8 cellular contexts compared by ENCODE assay signal in genomic region chr19:17292301-17293074, GRCh38. TPM values are rescaled to one million over a fixed set of nuclear protein-coding genes. Genes with fewer than 3 reads are reported as not detected.
A peak's percentile ranks its signal among the peaks of the same experiment; 100 is the strongest.
DNase-seq lines count a peak whose midpoint lies in the region; ATAC-seq and TF ChIP-seq lines count a peak whose summit lies in the region.

No MANE protein-coding gene starts in this region.

- H3K4me1 ChIP-seq in CD4-positive, alpha-beta memory T cell (ENCODE audit: insufficient read depth, low read length), result peaks cover 6% of the 10 kb centered on the region
- peaks cover 5% of the 10 kb centered on the region for H3K4me1 ChIP-seq in adipocyte (ENCODE audit: control insufficient read depth, insufficient read depth, low read length)

- H3K27ac ChIP-seq in CD4-positive, alpha-beta memory T cell (ENCODE audit: low read depth, low read length), result peak overlapping the region; percentile 20

- H3K4me3 ChIP-seq in CD4-positive, alpha-beta memory T cell (ENCODE audit: low read length in 2 of 2), result peak overlapping the region; percentile 61 to 75
- H3K4me3 ChIP-seq in adipocyte (ENCODE audit: low read length) (peak overlapping the region; percentile 82), retinal pigment epithelial cell (ENCODE audit: low read length) (peak overlapping the region; percentile 52)

- H3K4me1 Mint-ChIP-seq in CD4-positive, alpha-beta memory T cell, result peaks cover 3 to 5% (median 4%) of the 10 kb centered on the region in 4 donors

- intact Hi-C loops in CD4-positive, alpha-beta memory T cell (cut with micrococcal nuclease), result loop anchor here (1.0 to 2.0 kb wide), 7 partner anchors 13 to 176 kb away; partner anchors contain the start of genes ANO8, BABAM1 and MRPL34
- intact Hi-C loops in left ventricle myocardium superior (cut with micrococcal nuclease), result no loop called here

- no peaks in the 10 kb centered on the region for H3K9me3 Mint-ChIP-seq in CD4-positive, alpha-beta memory T cell

- H3K27me3 Mint-ChIP-seq in CD4-positive, alpha-beta memory T cell, result peaks cover 0 to 4% of the 10 kb centered on the region in 2 donors

- CTCF ChIA-PET in CD4-positive, alpha-beta memory T cell (lab: Charles Lee; ENCODE audit: partially characterized antibody), result interaction anchor here (0.6 to 4.3 kb wide), 15 partner anchors 9 to 223 kb away, joined by 3 to 56 read pairs (median 6); partner anchors contain the start of genes ABHD8, DDA1, MRPL34 and MYO9B

- H3K4me3 Mint-ChIP-seq in CD4-positive, alpha-beta memory T cell, result peak overlapping the region; percentile 88 to 92 (median 90)

- no peaks in the 10 kb centered on the region for H3K27me3 ChIP-seq in CD4-positive, alpha-beta memory T cell (ENCODE audit: insufficient read depth, low read length)
- H3K27me3 ChIP-seq in adipocyte (replicated peaks; ENCODE audit: control insufficient read depth, insufficient read depth, low read length), result no peaks in the 10 kb centered on the region

- peak overlapping the region; percentile 47 to 89 (median 81) for H3K27ac Mint-ChIP-seq in CD4-positive, alpha-beta memory T cell

- no peaks in the 10 kb centered on the region for H3K9me3 ChIP-seq in CD4-positive, alpha-beta memory T cell (ENCODE audit: control insufficient read depth in 1 of 2, low read length in 2 of 2)
- no peaks in the 10 kb centered on the region for H3K9me3 ChIP-seq in adipocyte (ENCODE audit: control insufficient read depth, low read length)

- peaks cover 0 to 2% of the 10 kb centered on the region in 2 donors for H3K36me3 Mint-ChIP-seq in CD4-positive, alpha-beta memory T cell

- peak; percentile 83 for TF ChIP-seq CTCF in retinal pigment epithelial cell (conservative IDR thresholded peaks at IDR 0.05; ENCODE audit: low read depth, low read length)

- POLR2A ChIA-PET in CD4-positive, alpha-beta memory T cell (lab: Charles Lee; ENCODE audit: partially characterized antibody), result interaction anchor here (0.6 to 2.9 kb wide), 13 partner anchors 10 to 127 kb away, joined by 3 to 9 read pairs (median 5); partner anchors contain the start of genes ANO8, BABAM1, DDA1 and MRPL34

- peak overlapping the region; percentile 79 for H3K9ac ChIP-seq in adipocyte (ENCODE audit: low read length)

- ATAC-seq in GM19372 (IDR thresholded peaks at IDR 0.05; ENCODE audit: low read depth, unreplicated experiment) (peak; percentile 74), left ventricle myocardium superior (peak; percentile 93)

- H3K36me3 ChIP-seq in CD4-positive, alpha-beta memory T cell (ENCODE audit: insufficient read depth, low read length), result no peaks in the 10 kb centered on the region
- no peaks in the 10 kb centered on the region for H3K36me3 ChIP-seq in adipocyte (ENCODE audit: control insufficient read depth, insufficient read depth, low read length, severe bottlenecking)

- peak; percentile 77 to 85 (median 80) for DNase-seq in CD4-positive, alpha-beta memory T cell
- DNase-seq in HT1080 (ENCODE audit: low read depth) (peak; percentile 95), T-helper 1 cell (peak; percentile 57 to 83 (median 68)), adipocyte (ENCODE audit: low read depth) (peak; percentile 93), left ventricle myocardium superior (peak; percentile 84), retinal pigment epithelial cell (ENCODE audit: low read depth) (no peak), NCI-H345 treated with DMSO at 0.1 percent for 48 hours (lab: John Stamatoyannopoulos, UW; ENCODE audit: unreplicated experiment) (no peak)

RNA-seq across cellular contexts. Expression of gene ABHD8, which starts 10.7 kb away (rescaled TPM):
- total RNA-seq in CD4-positive, alpha-beta memory T cell, result 10 to 100 TPM in 1 of 2 experiments, 1 to 10 TPM in 1; 9.3 to 10.1 TPM
- polyA plus RNA-seq in CD4-positive, alpha-beta memory T cell, result 1 to 10 TPM; 6.0 to 7.9 TPM
- 0.23 and 0.24 TPM in 2 replicates for total RNA-seq in HT1080 (2014; rRNA removed; shearing (Covaris generic))
- 0.03 TPM in 1 of 2 replicates, not detected in the other for polyA plus RNA-seq in HT1080 (2015; cell fraction: cytosol; rRNA removed)
- polyA plus RNA-seq in HT1080 (2015; cell fraction: nucleus; rRNA removed), result 0.15 TPM in 1 of 2 replicates, not detected in the other
- total RNA-seq in left ventricle myocardium superior, result 14.8 TPM

RNA-seq across cellular contexts. Expression of gene ANKLE1, which starts 10.8 kb away (rescaled TPM):
- total RNA-seq in CD4-positive, alpha-beta memory T cell, result 1 to 10 TPM; 2.8 to 5.1 TPM
- polyA plus RNA-seq in CD4-positive, alpha-beta memory T cell, result under 1 TPM; 0.41 to 0.80 TPM
- 0.35 and 1.3 TPM in 2 replicates for total RNA-seq in HT1080 (2014; rRNA removed; shearing (Covaris generic))
- 0.09 and 0.62 TPM in 2 replicates for polyA plus RNA-seq in HT1080 (2015; cell fraction: cytosol; rRNA removed)
- polyA plus RNA-seq in HT1080 (2015; cell fraction: nucleus; rRNA removed), result 0.44 and 0.75 TPM in 2 replicates
- 0.12 TPM for total RNA-seq in left ventricle myocardium superior

RNA-seq across cellular contexts. Expression of gene MRPL34, which starts 13.2 kb away (rescaled TPM):
- 10 to 100 TPM; 69.4 to 74.1 TPM for total RNA-seq in CD4-positive, alpha-beta memory T cell
- polyA plus RNA-seq in CD4-positive, alpha-beta memory T cell, result 100 to 1,000 TPM; 231 to 250 TPM
- 111 and 122 TPM in 2 replicates for total RNA-seq in HT1080 (2014; rRNA removed; shearing (Covaris generic))
- polyA plus RNA-seq in HT1080 (2015; cell fraction: cytosol; rRNA removed), result 83.6 and 87.2 TPM in 2 replicates
- polyA plus RNA-seq in HT1080 (2015; cell fraction: nucleus; rRNA removed), result 35.0 and 37.4 TPM in 2 replicates
- 242 TPM for total RNA-seq in left ventricle myocardium superior

RNA-seq across cellular contexts. Expression of gene DDA1, which starts 16.9 kb away (rescaled TPM):
- 10 to 100 TPM; 36.4 to 42.6 TPM for total RNA-seq in CD4-positive, alpha-beta memory T cell
- 10 to 100 TPM; 31.6 to 42.6 TPM for polyA plus RNA-seq in CD4-positive, alpha-beta memory T cell
- 33.0 and 48.1 TPM in 2 replicates for total RNA-seq in HT1080 (2014; rRNA removed; shearing (Covaris generic))
- polyA plus RNA-seq in HT1080 (2015; cell fraction: cytosol; rRNA removed), result 33.9 and 46.1 TPM in 2 replicates
- polyA plus RNA-seq in HT1080 (2015; cell fraction: nucleus; rRNA removed), result 21.0 and 27.4 TPM in 2 replicates
- total RNA-seq in left ventricle myocardium superior, result 31.9 TPM

RNA-seq across cellular contexts. Expression of gene BABAM1, which starts 25.2 kb away (rescaled TPM):
- total RNA-seq in CD4-positive, alpha-beta memory T cell, result 100 to 1,000 TPM; 101 to 112 TPM
- 100 to 1,000 TPM in 1 of 2 donors, 10 to 100 TPM in 1; 92.0 to 171 TPM for polyA plus RNA-seq in CD4-positive, alpha-beta memory T cell
- 248 and 260 TPM in 2 replicates for total RNA-seq in HT1080 (2014; rRNA removed; shearing (Covaris generic))
- 138 and 150 TPM in 2 replicates for polyA plus RNA-seq in HT1080 (2015; cell fraction: cytosol; rRNA removed)
- 137 and 168 TPM in 2 replicates for polyA plus RNA-seq in HT1080 (2015; cell fraction: nucleus; rRNA removed)
- total RNA-seq in left ventricle myocardium superior, result 82.0 TPM

Comparison
In these comparisons a context has a peak if more than half of its experiments do, and no peak if none do; other contexts are left out.
1. DNase-seq: peak in CD4-positive, alpha-beta memory T cell (5 of 5), HT1080 (single experiment), T-helper 1 cell (5 of 5), adipocyte (single experiment) and left ventricle myocardium superior (single experiment); none in retinal pigment epithelial cell (single experiment) and NCI-H345 treated with DMSO at 0.1 percent for 48 hours (single experiment).
2. Peak in every context shown above with its lines, with median percentiles within 50 percentile points of each other: H3K4me3 ChIP-seq.